ENCODE assay signal across 8 cellular contexts in the genomic region with DNA sequence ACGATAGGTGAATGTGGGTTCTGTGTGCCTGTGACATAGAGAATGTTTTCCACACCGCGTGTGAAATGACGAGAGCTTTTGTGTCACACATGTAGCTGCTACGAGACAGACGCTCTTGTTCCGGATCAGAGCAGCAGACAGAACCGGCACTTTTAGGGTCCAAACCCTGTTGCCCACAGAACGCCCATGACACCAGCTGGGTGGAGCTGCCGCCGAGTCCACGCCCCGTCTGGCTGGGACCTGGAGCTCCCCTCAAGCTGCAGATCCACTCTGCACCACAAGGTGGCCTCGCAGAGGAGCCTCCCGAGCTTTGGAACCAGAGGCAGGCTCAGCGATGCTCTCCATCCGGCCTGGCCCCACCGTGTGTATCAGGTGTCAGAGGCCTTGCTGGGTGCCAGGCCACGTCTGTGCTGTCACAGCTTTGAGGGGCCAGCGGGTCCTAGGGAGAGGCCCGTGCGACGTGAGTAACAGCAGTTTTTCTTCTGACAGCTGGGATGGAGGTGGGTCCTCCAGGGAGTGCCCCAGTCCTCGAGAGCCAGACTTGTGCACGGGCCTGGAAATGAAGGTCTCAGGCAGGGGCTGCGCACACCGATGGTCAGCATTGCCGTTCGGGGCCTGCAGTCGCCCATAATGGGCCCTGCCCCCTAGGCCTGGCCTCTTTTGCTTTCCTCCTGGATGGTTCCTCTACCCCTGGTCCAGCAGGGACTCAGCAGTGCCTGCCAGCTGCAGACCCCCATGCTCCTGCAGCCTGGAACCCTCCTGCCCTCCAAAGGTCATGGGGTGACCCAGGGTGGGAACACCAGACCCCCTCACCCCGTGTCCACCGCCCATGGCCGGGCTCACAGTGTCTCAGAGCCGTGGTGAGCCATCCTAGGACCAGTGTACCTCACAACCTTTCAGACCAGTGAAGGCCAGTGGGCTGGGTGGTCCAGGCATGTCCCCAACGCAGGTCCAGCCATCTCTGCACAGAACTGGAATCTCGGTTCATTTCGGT. TPM values are rescaled to one million over a fixed set of nuclear protein-coding genes. Genes with fewer than 3 reads are reported as not detected.
A peak's percentile ranks its signal among the peaks of the same experiment; 100 is the strongest.
DNase-seq lines count a peak whose midpoint lies in the region; ATAC-seq and TF ChIP-seq lines count a peak whose summit lies in the region.

No MANE protein-coding gene starts in this region.

- H3K36me3 Mint-ChIP-seq in GM23338 (ENCODE audit: low read depth): no peaks in the 10 kb centered on the region; the same call in 2 of the 3 replicates

- TF ChIP-seq CTCF in GM23338 (conservative IDR thresholded peaks at IDR 0.05; ENCODE audit: low read depth in 2 of 2) (peak; percentile 73 to 92), RWPE1 (conservative IDR thresholded peaks at IDR 0.05; ENCODE audit: low read depth) (peak; percentile 98), fibroblast of villous mesenchyme (IDR thresholded peaks at IDR 0.05; ENCODE audit: insufficient read depth, low read depth, low read length) (peak; percentile 94), neutrophil (IDR thresholded peaks at IDR 0.05) (peak; percentile 71)

- peaks cover 16% of the 10 kb centered on the region for H3K4me1 Mint-ChIP-seq in GM23338

- peak; percentile 86 for ATAC-seq in GM23338

- no peaks in the 10 kb centered on the region for H3K36me3 ChIP-seq in GM23338 (ENCODE audit: insufficient read depth)
- no peaks in the 10 kb centered on the region for H3K36me3 ChIP-seq in neutrophil

- no peak overlapping the region for H2AFZ ChIP-seq in GM23338

- H3K4me1 ChIP-seq in GM23338 (ENCODE audit: insufficient read depth) (no peaks in the 10 kb centered on the region; the same call in 1 of the 2 replicates), neutrophil (ENCODE audit: control insufficient read depth in 1 of 2, insufficient read depth in 1 of 2, low read depth in 1 of 2, low read length in 1 of 2) (peaks cover 0 to 6% of the 10 kb centered on the region in 2 experiments)

- 0 out of 2 replicates have a peak, but pooled peaks cover 2% of the 10 kb centered on the region for H3F3A ChIP-seq in GM23338 (replicated peaks; ENCODE audit: low read depth)

- no peaks in the 10 kb centered on the region; the same call in 1 of the 2 replicates for H4K20me1 ChIP-seq in GM23338 (replicated peaks; ENCODE audit: insufficient read depth)

- peak overlapping the region; percentile 16; the same call in 1 of the 3 replicates for H3K4me3 Mint-ChIP-seq in GM23338

- no peak overlapping the region for H3K27ac Mint-ChIP-seq in GM23338

- H3K79me2 ChIP-seq in GM23338 (replicated peaks; ENCODE audit: insufficient read depth): no peaks in the 10 kb centered on the region

- H3K9me3 ChIP-seq in neutrophil: no peaks in the 10 kb centered on the region

- H3K9me2 ChIP-seq in GM23338 (ENCODE audit: insufficient read depth): no peaks in the 10 kb centered on the region

- no peaks in the 10 kb centered on the region; the same call in 2 of the 3 replicates for H3K9me3 Mint-ChIP-seq in GM23338

- H3K4me3 ChIP-seq in GM23338: no peak overlapping the region
- H3K4me3 ChIP-seq in fibroblast of villous mesenchyme (ENCODE audit: low read depth, low read length): peak overlapping the region; percentile 29
- no peak overlapping the region for H3K4me3 ChIP-seq in neutrophil (ENCODE audit: low read depth in 1 of 2, low read length in 1 of 2)

- CTCF ChIA-PET in RWPE1 (lab: Yijun Ruan, JAX): interaction anchor here (0.5 to 1.2 kb wide), 12 partner anchors 11 to 240 kb away, joined by 3 to 9 read pairs (median 3); no protein-coding TSS in a partner anchor

- DNase-seq in ELF-1 (ENCODE audit: low read depth, low spot score) (peak; percentile 93), GM23338 (ENCODE audit: low spot score) (peak; percentile 96), LHCN-M2 (ENCODE audit: low read depth) (peak; percentile 76), RWPE1 (ENCODE audit: low spot score) (peak; percentile 91), fibroblast of villous mesenchyme (ENCODE audit: low read depth) (peak; percentile 79), stromal cell of bone marrow (ENCODE audit: low read depth) (peak; percentile 68)
- DNase-seq in activated effector memory CD4-positive, alpha-beta T cell treated with Interleukin-2 at 50 U/mL for 16 hours: peak; percentile 79

- POLR2A ChIA-PET in RWPE1 (lab: Yijun Ruan, JAX; ENCODE audit: low non-redundant PET): no interaction called here

- H3K27ac ChIP-seq in GM23338 (ENCODE audit: low read depth): no peak overlapping the region
- no peak overlapping the region for H3K27ac ChIP-seq in RWPE1
- no peak overlapping the region for H3K27ac ChIP-seq in neutrophil

- no peaks in the 10 kb centered on the region for H3K27me3 ChIP-seq in GM23338 (ENCODE audit: insufficient read depth)
- H3K27me3 ChIP-seq in neutrophil: peaks cover 56% of the 10 kb centered on the region

- H3K27me3 Mint-ChIP-seq in GM23338 (ENCODE audit: insufficient read depth, low read depth, poor library complexity): peaks cover 16% of the 10 kb centered on the region

- no peak overlapping the region for H3K4me2 ChIP-seq in GM23338

TF ChIP-seq in GM23338, 12 proteins besides CTCF, POLR2A, EP300 and RAD21:
- TF ChIP-seq POLR2AphosphoS5 (IDR thresholded peaks at IDR 0.05; ENCODE audit: low read depth): 0 out of 2 replicates have a peak, but pooled peaks have one; percentile 15
- TF ChIP-seq STAT1 (IDR thresholded peaks at IDR 0.05; ENCODE audit: unreplicated experiment): no peak

RNA-seq across cellular contexts. Expression of gene LRRC14B, which starts 2.5 kb away (rescaled TPM):
- total RNA-seq in GM23338 (2014; rRNA removed; shearing (Covaris generic)): not detected in 2 replicates
- not detected in 2 replicates for polyA plus RNA-seq in GM23338 (2016; fragmentation: Nextera tagmentation; extraction: Ambion mirVana)
- 0.06 TPM in 1 of 2 replicates, not detected in the other for total RNA-seq in LHCN-M2 (2014; rRNA removed)
- not detected for polyA plus RNA-seq in LHCN-M2 (2012)
- total RNA-seq in fibroblast of villous mesenchyme: not detected in 2 replicates

RNA-seq across cellular contexts. Expression of gene CCDC127, which starts 29.2 kb away (rescaled TPM):
- total RNA-seq in GM23338 (2014; rRNA removed; shearing (Covaris generic)): 4.2 and 6.0 TPM in 2 replicates
- 7.2 and 7.3 TPM in 2 replicates for polyA plus RNA-seq in GM23338 (2016; fragmentation: Nextera tagmentation; extraction: Ambion mirVana)
- total RNA-seq in LHCN-M2 (2014; rRNA removed): 5.0 and 6.2 TPM in 2 replicates
- polyA plus RNA-seq in LHCN-M2 (2012): 3.3 TPM
- total RNA-seq in fibroblast of villous mesenchyme: 4.2 and 4.3 TPM in 2 replicates

RNA-seq across cellular contexts. Expression of gene SDHA, which starts 29.3 kb away (rescaled TPM):
- 62.2 and 71.3 TPM in 2 replicates for total RNA-seq in GM23338 (2014; rRNA removed; shearing (Covaris generic))
- 69.3 and 70.6 TPM in 2 replicates for polyA plus RNA-seq in GM23338 (2016; fragmentation: Nextera tagmentation; extraction: Ambion mirVana)
- 72.8 and 78.4 TPM in 2 replicates for total RNA-seq in LHCN-M2 (2014; rRNA removed)
- polyA plus RNA-seq in LHCN-M2 (2012): 107 TPM
- 84.4 and 87.2 TPM in 2 replicates for total RNA-seq in fibroblast of villous mesenchyme
